14 cellular contexts compared by ENCODE assay signal in the genomic region with DNA sequence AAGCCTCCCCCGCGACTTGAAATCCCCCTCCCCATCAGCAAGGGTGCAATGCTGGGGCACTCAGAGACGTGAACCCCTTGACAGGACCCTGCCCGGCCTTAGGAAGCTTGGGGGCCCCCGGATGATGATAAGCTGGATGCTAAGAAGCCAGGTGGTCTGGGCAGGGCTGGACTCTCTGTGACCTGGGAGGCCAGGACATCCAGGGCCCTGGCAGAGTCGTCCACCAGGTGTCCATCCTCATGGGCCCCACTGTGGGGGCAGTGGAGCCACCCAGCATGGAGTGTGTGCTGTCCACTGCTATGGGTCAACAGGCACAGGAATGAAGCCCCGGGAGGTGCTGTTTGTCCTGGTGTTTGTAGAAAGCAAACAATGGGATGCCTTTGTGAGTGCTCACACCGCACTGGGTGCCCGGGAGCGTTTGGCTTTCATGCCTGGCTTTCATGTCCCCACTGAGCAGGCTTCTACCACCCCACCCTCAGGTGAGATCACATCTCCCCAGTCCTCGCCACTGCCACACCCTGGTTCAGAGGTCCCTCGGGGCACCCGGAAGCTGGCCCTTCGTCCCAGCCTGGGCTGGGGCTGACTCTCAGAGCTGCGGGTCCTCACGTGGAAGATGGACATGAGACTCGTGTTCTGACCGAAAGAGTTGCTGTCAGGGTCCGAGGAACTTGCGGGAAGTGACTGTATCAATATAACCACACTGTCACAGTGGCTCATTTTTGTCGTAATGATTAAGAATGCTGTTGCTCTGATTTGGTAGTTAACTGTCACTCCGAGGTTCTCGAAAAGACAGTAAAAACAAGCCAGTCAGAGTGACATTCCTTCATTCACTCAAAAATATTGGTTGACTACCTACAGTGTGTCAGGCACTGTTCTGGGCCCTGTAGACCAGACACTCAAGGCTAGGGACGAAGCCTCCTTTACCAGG. TPM values are rescaled to one million over a fixed set of nuclear protein-coding genes. Genes with fewer than 3 reads are reported as not detected.
DNase-seq lines count a peak whose midpoint lies in the region; ATAC-seq and TF ChIP-seq lines count a peak whose summit lies in the region.
"Had no signal": no experiment of that assay in that cellular context is flagged by ENCODE, and none has a peak within 500 bp of the region (broad histone marks: within the 10 kb centered on the region; RNA-seq: fewer than 3 reads in every experiment).

No MANE protein-coding gene starts in this region.

- H3K4me3 Mint-ChIP-seq in type B pancreatic cell, result no peak overlapping the region
- H3K4me3 Mint-ChIP-seq: neural crest cell had no signal

- peak overlapping the region; percentile 21 for H3K27ac Mint-ChIP-seq in type B pancreatic cell

- TF ChIP-seq CTCF in type B pancreatic cell (conservative IDR thresholded peaks at IDR 0.05), result no peak

- peaks cover 8% of the 10 kb centered on the region for H3K27me3 Mint-ChIP-seq in type B pancreatic cell

- intact Hi-C loops in left colon (cut with DNase I, micrococcal nuclease), result no loop called here

- H3K4me1 Mint-ChIP-seq in type B pancreatic cell (ENCODE audit: unreplicated experiment), result peaks cover 11% of the 10 kb centered on the region
- H3K4me1 Mint-ChIP-seq: neural crest cell had no signal

- peak; percentile 50 for DNase-seq in activated effector memory CD4-positive, alpha-beta T cell treated with anti-CD3 and anti-CD28 coated beads, Interleukin-2, amount 50 U/mL, for 16 hours
- DNase-seq in activated effector memory CD4-positive, alpha-beta T cell treated with Interleukin-2 at 50 U/mL for 16 hours, result no peak
- peak; percentile 29 for DNase-seq in T1000 (lab: John Stamatoyannopoulos, UW)
- DNase-seq in left colon, result peak in 1 of 2 donors; percentile 14
- peak; percentile 65 for DNase-seq in type B pancreatic cell (ENCODE audit: extremely low spot score, unreplicated experiment)
- no peak for DNase-seq in activated gamma-delta T cell treated with Interleukin-2 at 50 U/mL for 16 hours
- DNase-seq: amniotic stem cell, DND-41, foreskin fibroblast, HCEC 1CT, NCI-H2107 had no signal

- peak; percentile 80 for ATAC-seq in left colon
- ATAC-seq in GM19035 (IDR thresholded peaks at IDR 0.05; ENCODE audit: unreplicated experiment), result no peak
- ATAC-seq in HG03139 (IDR thresholded peaks at IDR 0.05; ENCODE audit: unreplicated experiment), result no peak

- no peaks in the 10 kb centered on the region for H3K9me3 Mint-ChIP-seq in type B pancreatic cell
- H3K9me3 Mint-ChIP-seq: neural crest cell had no signal

- H3K36me3 Mint-ChIP-seq in type B pancreatic cell, result no peaks in the 10 kb centered on the region

RNA-seq across cellular contexts. Expression of a gene that starts 53.3 kb away (rescaled TPM):
- total RNA-seq in left colon, result under 1 TPM; 0.47 to 0.98 TPM
- total RNA-seq in type B pancreatic cell (ENCODE audit: low replicate concordance), result 4.9 and 7.5 TPM in 2 replicates

Comparison
In these comparisons a context has a peak if more than half of its experiments do, and no peak if none do; other contexts are left out.
1. DNase-seq: peak in activated effector memory CD4-positive, alpha-beta T cell treated with anti-CD3 and anti-CD28 coated beads, Interleukin-2, amount 50 U/mL, for 16 hours (single experiment), T1000 (single experiment) and type B pancreatic cell (single experiment); none in activated effector memory CD4-positive, alpha-beta T cell treated with Interleukin-2 at 50 U/mL for 16 hours (single experiment) and activated gamma-delta T cell treated with Interleukin-2 at 50 U/mL for 16 hours (single experiment).